ENCODE assay signal across 8 cellular contexts in genomic region chr19:52734340-52734892, GRCh38. TPM values are rescaled to one million over a fixed set of nuclear protein-coding genes. Genes with fewer than 3 reads are reported as not detected.
A peak's percentile ranks its signal among the peaks of the same experiment; 100 is the strongest.
DNase-seq lines count a peak whose midpoint lies in the region; ATAC-seq and TF ChIP-seq lines count a peak whose summit lies in the region.

No MANE protein-coding gene starts in this region.

- TF ChIP-seq CTCF in OCI-LY3 (IDR thresholded peaks at IDR 0.05; ENCODE audit: low read depth, low read length): no peak

- H3K9me3 ChIP-seq in OCI-LY3 (ENCODE audit: insufficient read depth, low read length): no peaks in the 10 kb centered on the region
- H3K9me3 ChIP-seq in ectodermal cell (ENCODE audit: control insufficient read depth, low read length): no peaks in the 10 kb centered on the region
- H3K9me3 ChIP-seq in mesodermal cell (ENCODE audit: control insufficient read depth, low read length): peaks cover 14% of the 10 kb centered on the region

- peak overlapping the region; percentile 89 for H3K4me2 ChIP-seq in OCI-LY3 (ENCODE audit: low read length)

- no peaks in the 10 kb centered on the region for H3K27me3 ChIP-seq in OCI-LY3 (ENCODE audit: low read depth, low read length)
- H3K27me3 ChIP-seq in ectodermal cell (ENCODE audit: control insufficient read depth, insufficient read depth, low read length, poor library complexity, severe bottlenecking): no peaks in the 10 kb centered on the region

- H3K27ac ChIP-seq in OCI-LY3 (ENCODE audit: low read length): peak overlapping the region; percentile 68
- no peak overlapping the region for H3K27ac ChIP-seq in ectodermal cell (ENCODE audit: insufficient read depth, low read depth, low read length, poor library complexity, severe bottlenecking)
- peak overlapping the region; percentile 91 for H3K27ac ChIP-seq in mesodermal cell (ENCODE audit: low read depth, low read length, severe bottlenecking)

- peak overlapping the region; percentile 95 for H3K9ac ChIP-seq in OCI-LY3 (ENCODE audit: low read length)

- WGBS in ectodermal cell, 2 experiments: 0 to 1% methylated on average over 38 to 39 of the region's 39 CpGs
- WGBS in mesodermal cell (ENCODE audit: insufficient coverage in 2 of 2), 2 experiments: 0 to 1% methylated on average over 26 to 37 of the region's 39 CpGs

- no peaks in the 10 kb centered on the region for H4K20me1 ChIP-seq in OCI-LY3 (ENCODE audit: insufficient read depth, low read length)

- H3K79me2 ChIP-seq in OCI-LY3 (ENCODE audit: low read length): peaks cover 25% of the 10 kb centered on the region

- DNase-seq in stimulated activated CD4-positive, alpha-beta T cell treated with anti-CD3 and anti-CD28 coated beads, Interleukin-15, amount 100 ng/mL, for 24 hours: peak; percentile 12
- DNase-seq in stimulated activated CD4-positive, alpha-beta T cell treated with anti-CD3 and anti-CD28 coated beads, Interleukin-1b, Interleukin-23, amount 100 ng/mL, for 48 hours: no peak
- DNase-seq in ureter (ENCODE audit: low spot score): peak; percentile 45
- DNase-seq in NCI-H2081 treated with DMSO at 0.1 percent for 48 hours (lab: John Stamatoyannopoulos, UW): no peak

- ATAC-seq in HG02642 (IDR thresholded peaks at IDR 0.05; ENCODE audit: poor library complexity, unreplicated experiment): peak; percentile 31

- H2AFZ ChIP-seq in OCI-LY3 (ENCODE audit: low read depth, low read length): peak overlapping the region; percentile 87

- H3K4me1 ChIP-seq in OCI-LY3 (ENCODE audit: low read length): peaks cover 12% of the 10 kb centered on the region; the same call in 1 of the 2 replicates
- H3K4me1 ChIP-seq in ectodermal cell (ENCODE audit: control insufficient read depth, insufficient read depth, low read length): no peaks in the 10 kb centered on the region
- H3K4me1 ChIP-seq in mesodermal cell (ENCODE audit: control insufficient read depth, insufficient read depth, low read length, poor library complexity, severe bottlenecking): peaks cover 13% of the 10 kb centered on the region

- H3K4me3 ChIP-seq in OCI-LY3 (ENCODE audit: low read length) (peak overlapping the region; percentile 95), ectodermal cell (ENCODE audit: insufficient read depth, low read depth, low read length) (peak overlapping the region; percentile 82), mesodermal cell (ENCODE audit: extremely low read depth, insufficient read depth, low read length, poor library complexity, severe bottlenecking) (peak overlapping the region; percentile 89)

- H3K36me3 ChIP-seq in OCI-LY3 (replicated peaks; ENCODE audit: low read depth, low read length) (peaks cover 11% of the 10 kb centered on the region), ectodermal cell (ENCODE audit: control insufficient read depth, insufficient read depth, low read length) (no peaks in the 10 kb centered on the region), mesodermal cell (ENCODE audit: control insufficient read depth, insufficient read depth, low read length) (peaks cover 21% of the 10 kb centered on the region)

RNA-seq across cellular contexts. Expression of gene ZNF611, which starts 0.4 kb away (rescaled TPM):
- polyA plus RNA-seq in ectodermal cell (2013, experiment 1 of 4): 14.5 TPM
- 15.2 TPM for polyA plus RNA-seq in ectodermal cell (2013, experiment 2 of 4)
- 8.1 TPM for polyA plus RNA-seq in ectodermal cell (2013, experiment 3 of 4)
- 7.7 TPM for polyA plus RNA-seq in ectodermal cell (2013, experiment 4 of 4)
- polyA plus RNA-seq in mesodermal cell (2013, experiment 1 of 2): 15.5 TPM
- polyA plus RNA-seq in mesodermal cell (2013, experiment 2 of 2): 18.1 TPM
- 27.9 TPM for total RNA-seq in ureter

RNA-seq across cellular contexts. Expression of gene ZNF600, which starts 52.2 kb away (rescaled TPM):
- 2.5 TPM for polyA plus RNA-seq in ectodermal cell (2013, experiment 1 of 4)
- 5.6 TPM for polyA plus RNA-seq in ectodermal cell (2013, experiment 2 of 4)
- polyA plus RNA-seq in ectodermal cell (2013, experiment 3 of 4): 3.1 TPM
- 2.7 TPM for polyA plus RNA-seq in ectodermal cell (2013, experiment 4 of 4)
- polyA plus RNA-seq in mesodermal cell (2013, experiment 1 of 2): 4.8 TPM
- polyA plus RNA-seq in mesodermal cell (2013, experiment 2 of 2): 5.4 TPM
- 23.0 TPM for total RNA-seq in ureter

Comparison
In these comparisons a context has a peak if more than half of its experiments do, and no peak if none do; other contexts are left out.
1. DNase-seq: peak in stimulated activated CD4-positive, alpha-beta T cell treated with anti-CD3 and anti-CD28 coated beads, Interleukin-15, amount 100 ng/mL, for 24 hours (single experiment) and ureter (single experiment); none in stimulated activated CD4-positive, alpha-beta T cell treated with anti-CD3 and anti-CD28 coated beads, Interleukin-1b, Interleukin-23, amount 100 ng/mL, for 48 hours (single experiment) and NCI-H2081 treated with DMSO at 0.1 percent for 48 hours (single experiment).
2. Peak in every context shown above with its lines, with median percentiles within 50 percentile points of each other: H3K4me3 ChIP-seq.